In the genomic region with DNA sequence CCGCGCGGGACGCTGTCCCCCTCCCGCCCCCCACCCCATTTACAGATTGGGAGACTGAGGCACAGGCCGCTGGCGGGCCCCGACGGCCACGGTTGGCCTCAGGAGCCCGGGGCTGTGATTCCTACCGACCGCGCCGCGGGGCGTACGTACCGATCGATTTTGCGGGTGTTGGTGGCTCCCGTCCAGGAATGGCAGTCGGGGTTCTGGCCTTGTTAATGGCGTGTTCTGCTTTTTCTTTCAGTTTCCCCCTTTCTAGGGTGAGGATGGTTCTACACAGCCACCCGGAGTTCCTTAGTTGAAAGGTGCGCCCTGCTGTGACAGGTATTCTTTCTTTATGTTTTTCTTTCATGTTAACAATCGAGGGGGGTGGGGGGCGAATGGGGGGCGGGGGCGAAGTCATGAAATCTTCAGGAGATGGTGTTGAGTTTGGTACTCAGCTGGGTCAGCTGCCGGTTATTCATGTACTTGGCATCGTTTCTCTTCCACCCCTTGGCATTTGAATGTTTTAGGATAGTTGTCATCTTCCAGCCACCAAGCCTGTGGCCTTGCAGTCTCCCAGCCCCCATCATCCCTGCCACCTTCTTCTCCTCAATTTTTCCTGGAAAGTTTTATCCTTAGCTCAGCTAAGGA, we compare ENCODE assay signal across 8 cellular contexts. TPM values are rescaled to one million over a fixed set of nuclear protein-coding genes. Genes with fewer than 3 reads are reported as not detected.
A peak's percentile ranks its signal among the peaks of the same experiment; 100 is the strongest.
DNase-seq lines count a peak whose midpoint lies in the region; ATAC-seq and TF ChIP-seq lines count a peak whose summit lies in the region.

No MANE protein-coding gene starts in this region.

- H3K27ac ChIP-seq in WERI-Rb-1 (no peak overlapping the region), colonic mucosa (peak overlapping the region; percentile 86), liver (ENCODE audit: low read depth in 1 of 2, low read length in 2 of 2) (peak overlapping the region; percentile 91)

- peak overlapping the region; percentile 83 to 90 for H3K4me3 Mint-ChIP-seq in stimulated activated naive B cell treated with anti-CD40 and anti-IgM and Interleukin-4, amounts not matched to agents 10 μg/mL and 1 μg/mL and 100 μg/mL, for 72 hours

- TF ChIP-seq RAD21 in liver (IDR thresholded peaks at IDR 0.05), result no peak

- DNase-seq in CD1c-positive myeloid dendritic cell (ENCODE audit: extremely low spot score) (peak; percentile 72), HFF-Myc (ENCODE audit: extremely low read depth, low read depth) (no peak), WERI-Rb-1 (no peak), colonic mucosa (peak; percentile 29), NCI-H2171 treated with DMSO at 0.1 percent for 48 hours (lab: John Stamatoyannopoulos, UW) (no peak)
- DNase-seq in stimulated activated naive B cell treated with anti-CD40 and anti-IgM and Interleukin-4, amounts not matched to agents 10 μg/mL and 1 μg/mL and 100 μg/mL, for 72 hours, result no peak

- peak overlapping the region; percentile 87 for H3K27ac Mint-ChIP-seq in stimulated activated naive B cell treated with anti-CD40 and anti-IgM and Interleukin-4, amounts not matched to agents 10 μg/mL and 1 μg/mL and 100 μg/mL, for 72 hours

- 1% methylated on average over 32 of the region's 32 CpGs for WGBS in liver

- peaks cover 7% of the 10 kb centered on the region for H3K27me3 ChIP-seq in WERI-Rb-1 (ENCODE audit: insufficient read depth, low read depth, severe bottlenecking)
- no peaks in the 10 kb centered on the region for H3K27me3 ChIP-seq in colonic mucosa
- no peaks in the 10 kb centered on the region for H3K27me3 ChIP-seq in liver (ENCODE audit: control insufficient read depth in 4 of 4, insufficient read depth in 4 of 4, low read length in 3 of 4)

- H3K9ac ChIP-seq in colonic mucosa (ENCODE audit: low read depth in 2 of 2, low read length in 2 of 2) (peak overlapping the region; percentile 85 to 90), liver (ENCODE audit: low read depth in 1 of 2, low read length in 2 of 2) (peak overlapping the region; percentile 54 to 79)

- no peaks in the 10 kb centered on the region for H3K9me3 ChIP-seq in WERI-Rb-1 (ENCODE audit: severe bottlenecking)
- H3K9me3 ChIP-seq in colonic mucosa, result no peaks in the 10 kb centered on the region
- no peaks in the 10 kb centered on the region for H3K9me3 ChIP-seq in liver (ENCODE audit: control insufficient read depth in 4 of 4, low read length in 3 of 4)

- no peaks in the 10 kb centered on the region for H3K9me3 Mint-ChIP-seq in stimulated activated naive B cell treated with anti-CD40 and anti-IgM and Interleukin-4, amounts not matched to agents 10 μg/mL and 1 μg/mL and 100 μg/mL, for 72 hours

- H3K4me3 ChIP-seq in HFF-Myc (replicated peaks; ENCODE audit: low read depth, low read length) (peak overlapping the region; percentile 66), WERI-Rb-1 (ENCODE audit: low read depth, low read length) (peak overlapping the region; percentile 63), colonic mucosa (peak overlapping the region; percentile 88), liver (ENCODE audit: low read depth in 1 of 3, low read length in 3 of 3) (peak overlapping the region; percentile 68 to 95 (median 91))

- H3K36me3 ChIP-seq in WERI-Rb-1 (peaks cover 3% of the 10 kb centered on the region), colonic mucosa (no peaks in the 10 kb centered on the region), liver (ENCODE audit: control insufficient read depth in 4 of 4, insufficient read depth in 3 of 4, low read depth in 1 of 4, low read length in 3 of 4) (peaks cover 0 to 4% (median 0%) of the 10 kb centered on the region in 4 donors)

- TF ChIP-seq CTCF in HFF-Myc (IDR thresholded peaks at IDR 0.05; ENCODE audit: low read depth, low read length, missing control alignments), result no peak
- TF ChIP-seq CTCF in WERI-Rb-1 (IDR thresholded peaks at IDR 0.05; ENCODE audit: low read depth, low read length), result no peak
- no peak for TF ChIP-seq CTCF in colonic mucosa (IDR thresholded peaks at IDR 0.05)
- TF ChIP-seq CTCF in liver (IDR thresholded peaks at IDR 0.05; ENCODE audit: low read depth, low read length, missing input control), result no peak

- peak; percentile 16 to 18 for ATAC-seq in stimulated activated naive B cell treated with anti-CD40 and anti-IgM and Interleukin-4, amounts not matched to agents 10 μg/mL and 1 μg/mL and 100 μg/mL, for 72 hours (replicated peaks)
- no peak for ATAC-seq in GM19023 (IDR thresholded peaks at IDR 0.05; ENCODE audit: unreplicated experiment)

- intact Hi-C loops in colonic mucosa (cut with DNase I), result no loop called here

- peaks cover 19 to 34% of the 10 kb centered on the region in 2 donors for H3K36me3 Mint-ChIP-seq in stimulated activated naive B cell treated with anti-CD40 and anti-IgM and Interleukin-4, amounts not matched to agents 10 μg/mL and 1 μg/mL and 100 μg/mL, for 72 hours

- H3K4me1 Mint-ChIP-seq in stimulated activated naive B cell treated with anti-CD40 and anti-IgM and Interleukin-4, amounts not matched to agents 10 μg/mL and 1 μg/mL and 100 μg/mL, for 72 hours, result peaks cover 46 to 78% of the 10 kb centered on the region in 2 donors

- H3K27me3 Mint-ChIP-seq in stimulated activated naive B cell treated with anti-CD40 and anti-IgM and Interleukin-4, amounts not matched to agents 10 μg/mL and 1 μg/mL and 100 μg/mL, for 72 hours, result no peaks in the 10 kb centered on the region

- H3K4me1 ChIP-seq in colonic mucosa (no peaks in the 10 kb centered on the region), liver (ENCODE audit: control insufficient read depth in 4 of 4, insufficient read depth in 4 of 4, low read length in 3 of 4) (peaks cover 0 to 33% (median 13%) of the 10 kb centered on the region in 4 donors)

TF ChIP-seq in liver, 16 proteins besides CTCF, POLR2A, EP300 and RAD21:
- TF ChIP-seq FOXA2 (IDR thresholded peaks at IDR 0.05) (no peak), TAF1 (conservative IDR thresholded peaks at IDR 0.05) (no peak), SP1 (IDR thresholded peaks at IDR 0.05) (no peak), FOXA1 (IDR thresholded peaks at IDR 0.05) (no peak), GABPA (IDR thresholded peaks at IDR 0.05 in 1 of 2, conservative IDR thresholded peaks at IDR 0.05 in 1 of 2) (no peak), NR2F2 (IDR thresholded peaks at IDR 0.05) (no peak), HNF4A (conservative IDR thresholded peaks at IDR 0.05) (no peak), RXRA (IDR thresholded peaks at IDR 0.05) (no peak), YY1 (IDR thresholded peaks at IDR 0.05) (no peak), EGR1 (IDR thresholded peaks at IDR 0.05; ENCODE audit: low read depth in 2 of 2) (no peak)
- TF ChIP-seq, protein P1, sequence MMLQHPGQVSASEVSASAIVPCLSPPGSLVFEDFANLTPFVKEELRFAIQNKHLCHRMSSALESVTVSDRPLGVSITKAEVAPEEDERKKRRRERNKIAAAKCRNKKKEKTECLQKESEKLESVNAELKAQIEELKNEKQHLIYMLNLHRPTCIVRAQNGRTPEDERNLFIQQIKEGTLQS (IDR thresholded peaks at IDR 0.05), result no peak
- TF ChIP-seq, protein P2, sequence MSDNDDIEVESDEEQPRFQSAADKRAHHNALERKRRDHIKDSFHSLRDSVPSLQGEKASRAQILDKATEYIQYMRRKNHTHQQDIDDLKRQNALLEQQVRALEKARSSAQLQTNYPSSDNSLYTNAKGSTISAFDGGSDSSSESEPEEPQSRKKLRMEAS (IDR thresholded peaks at IDR 0.05), result no peak
- TF ChIP-seq, protein P3, sequence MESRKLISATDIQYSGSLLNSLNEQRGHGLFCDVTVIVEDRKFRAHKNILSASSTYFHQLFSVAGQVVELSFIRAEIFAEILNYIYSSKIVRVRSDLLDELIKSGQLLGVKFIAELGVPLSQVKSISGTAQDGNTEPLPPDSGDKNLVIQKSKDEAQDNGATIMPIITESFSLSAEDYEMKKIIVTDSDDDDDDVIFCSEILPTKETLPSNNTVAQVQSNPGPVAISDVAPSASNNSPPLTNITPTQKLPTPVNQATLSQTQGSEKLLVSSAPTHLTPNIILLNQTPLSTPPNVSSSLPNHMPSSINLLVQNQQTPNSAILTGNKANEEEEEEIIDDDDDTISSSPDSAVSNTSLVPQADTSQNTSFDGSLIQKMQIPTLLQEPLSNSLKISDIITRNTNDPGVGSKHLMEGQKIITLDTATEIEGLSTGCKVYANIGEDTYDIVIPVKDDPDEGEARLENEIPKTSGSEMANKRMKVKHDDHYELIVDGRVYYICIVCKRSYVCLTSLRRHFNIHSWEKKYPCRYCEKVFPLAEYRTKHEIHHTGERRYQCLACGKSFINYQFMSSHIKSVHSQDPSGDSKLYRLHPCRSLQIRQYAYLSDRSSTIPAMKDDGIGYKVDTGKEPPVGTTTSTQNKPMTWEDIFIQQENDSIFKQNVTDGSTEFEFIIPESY (IDR thresholded peaks at IDR 0.05), result no peak
- TF ChIP-seq, protein P4, sequence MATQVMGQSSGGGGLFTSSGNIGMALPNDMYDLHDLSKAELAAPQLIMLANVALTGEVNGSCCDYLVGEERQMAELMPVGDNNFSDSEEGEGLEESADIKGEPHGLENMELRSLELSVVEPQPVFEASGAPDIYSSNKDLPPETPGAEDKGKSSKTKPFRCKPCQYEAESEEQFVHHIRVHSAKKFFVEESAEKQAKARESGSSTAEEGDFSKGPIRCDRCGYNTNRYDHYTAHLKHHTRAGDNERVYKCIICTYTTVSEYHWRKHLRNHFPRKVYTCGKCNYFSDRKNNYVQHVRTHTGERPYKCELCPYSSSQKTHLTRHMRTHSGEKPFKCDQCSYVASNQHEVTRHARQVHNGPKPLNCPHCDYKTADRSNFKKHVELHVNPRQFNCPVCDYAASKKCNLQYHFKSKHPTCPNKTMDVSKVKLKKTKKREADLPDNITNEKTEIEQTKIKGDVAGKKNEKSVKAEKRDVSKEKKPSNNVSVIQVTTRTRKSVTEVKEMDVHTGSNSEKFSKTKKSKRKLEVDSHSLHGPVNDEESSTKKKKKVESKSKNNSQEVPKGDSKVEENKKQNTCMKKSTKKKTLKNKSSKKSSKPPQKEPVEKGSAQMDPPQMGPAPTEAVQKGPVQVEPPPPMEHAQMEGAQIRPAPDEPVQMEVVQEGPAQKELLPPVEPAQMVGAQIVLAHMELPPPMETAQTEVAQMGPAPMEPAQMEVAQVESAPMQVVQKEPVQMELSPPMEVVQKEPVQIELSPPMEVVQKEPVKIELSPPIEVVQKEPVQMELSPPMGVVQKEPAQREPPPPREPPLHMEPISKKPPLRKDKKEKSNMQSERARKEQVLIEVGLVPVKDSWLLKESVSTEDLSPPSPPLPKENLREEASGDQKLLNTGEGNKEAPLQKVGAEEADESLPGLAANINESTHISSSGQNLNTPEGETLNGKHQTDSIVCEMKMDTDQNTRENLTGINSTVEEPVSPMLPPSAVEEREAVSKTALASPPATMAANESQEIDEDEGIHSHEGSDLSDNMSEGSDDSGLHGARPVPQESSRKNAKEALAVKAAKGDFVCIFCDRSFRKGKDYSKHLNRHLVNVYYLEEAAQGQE (IDR thresholded peaks at IDR 0.05), result no peak

RNA-seq across cellular contexts. Expression of a gene that starts 0.8 kb away (rescaled TPM):
- total RNA-seq in colonic mucosa (10 to 100 TPM; 15.8 to 31.5 TPM), liver (10 to 100 TPM; 16.5 to 42.7 TPM)
- 10 to 100 TPM in 1 of 2 donors, 1 to 10 TPM in 1; 8.2 to 11.1 TPM for polyA plus RNA-seq in liver

RNA-seq across cellular contexts. Expression of a gene that starts 49.2 kb away (rescaled TPM):
- total RNA-seq in colonic mucosa (1 to 10 TPM in 1 of 2 donors, under 1 TPM in 1; 0.79 to 1.2 TPM), liver (1 to 10 TPM in 1 of 2 donors, under 1 TPM in 1; 0.61 to 1.3 TPM)
- under 1 TPM; 0.35 TPM for polyA plus RNA-seq in liver

Comparison
In these comparisons a context has a peak if more than half of its experiments do, and no peak if none do; other contexts are left out.
1. DNase-seq: peak in CD1c-positive myeloid dendritic cell (single experiment) and colonic mucosa (single experiment); none in HFF-Myc (single experiment), WERI-Rb-1 (single experiment), stimulated activated naive B cell treated with anti-CD40 and anti-IgM and Interleukin-4, amounts not matched to agents 10 μg/mL and 1 μg/mL and 100 μg/mL, for 72 hours (single experiment) and NCI-H2171 treated with DMSO at 0.1 percent for 48 hours (single experiment).
2. Peak in every context shown above with its lines, with median percentiles within 50 percentile points of each other: H3K4me3 ChIP-seq.